In genomic region chr14:30681752-30682355, GRCh38 we compare ENCODE assay signal across 11 cellular contexts. TPM values are rescaled to one million over a fixed set of nuclear protein-coding genes. Genes with fewer than 3 reads are reported as not detected.
DNase-seq lines count a peak whose midpoint lies in the region; ATAC-seq, FAIRE-seq and TF ChIP-seq lines count a peak whose summit lies in the region.
"Had no signal": no experiment of that assay in that cellular context is flagged by ENCODE, and none has a peak within 500 bp of the region (broad histone marks: within the 10 kb centered on the region; RNA-seq: fewer than 3 reads in every experiment).

No MANE protein-coding gene starts in this region.

- POLR2A ChIA-PET in BJ (lab: Charles Lee) = no interaction called here

- peak; percentile 35 for TF ChIP-seq CTCF in BJ (IDR thresholded peaks at IDR 0.05; ENCODE audit: insufficient read depth, low read depth, low read length)
- TF ChIP-seq CTCF in kidney epithelial cell (IDR thresholded peaks at IDR 0.05; ENCODE audit: insufficient read depth, low read length, poor library complexity, severe bottlenecking) = peak; percentile 55

- no peak for ATAC-seq in HG03378 (IDR thresholded peaks at IDR 0.05; ENCODE audit: unreplicated experiment)
- no peak for ATAC-seq in GM21737 (IDR thresholded peaks at IDR 0.05; ENCODE audit: unreplicated experiment)
- ATAC-seq: activated T-cell treated with anti-CD3 and anti-CD28 coated beads, Interleukin-2, amount 50 U/mL, for 4 hours had no signal

- peak; percentile 67 for FAIRE-seq in TTC549 (lab: Jason Lieb, UNC)
- FAIRE-seq: endometrium had no signal

- H3K27me3 ChIP-seq in BJ (ENCODE audit: control insufficient read depth, insufficient read depth, low read length) (no peaks in the 10 kb centered on the region), kidney epithelial cell (ENCODE audit: control insufficient read depth, insufficient read depth, low read length) (no peaks in the 10 kb centered on the region)

- H3K4me3 ChIP-seq in BJ (ENCODE audit: low read depth, low read length) = no peak overlapping the region
- H3K4me3 ChIP-seq in kidney epithelial cell (ENCODE audit: low read depth, low read length) = no peak overlapping the region

- CTCF ChIA-PET in BJ (lab: Yijun Ruan, JAX) = interaction anchor here (1.0 to 1.2 kb wide), 2 partner anchors 16 to 20 kb away, joined by 3 read pairs; no protein-coding TSS in a partner anchor

- no peak overlapping the region for H3K27ac ChIP-seq in substantia nigra (ENCODE audit: low read depth, low read length, poor library complexity, severe bottlenecking)

- H3K36me3 ChIP-seq in BJ (ENCODE audit: control insufficient read depth, insufficient read depth, low read length) = peaks cover 2% of the 10 kb centered on the region
- no peaks in the 10 kb centered on the region for H3K36me3 ChIP-seq in kidney epithelial cell (ENCODE audit: control insufficient read depth, insufficient read depth, low read length)

- DNase-seq in BJ (ENCODE audit: low read depth) (no peak), HPDE6-E6E7 (ENCODE audit: extremely low spot score) (peak; percentile 2), kidney epithelial cell (ENCODE audit: low read depth) (no peak), substantia nigra (lab: John Stamatoyannopoulos, UW) (no peak)
- DNase-seq in activated CD8-positive, alpha-beta memory T cell treated with anti-CD3 and anti-CD28 coated beads, Interleukin-2, amount 50 U/mL, for 4 hours = no peak
- DNase-seq: activated T-cell treated with anti-CD3 and anti-CD28 coated beads, Interleukin-2, amount 50 U/mL, for 4 hours; SHP77 treated with DMSO at 0.1 percent for 48 hours had no signal

RNA-seq across cellular contexts. Expression of gene SCFD1, which starts 59.7 kb away (rescaled TPM):
- 61.0 and 115 TPM in 2 replicates for polyA plus RNA-seq in BJ (2011; rRNA removed)
- polyA minus RNA-seq in BJ (2011; rRNA and poly(A)+ RNA removed) = 46.1 and 46.3 TPM in 2 replicates
- 32.8 and 41.7 TPM in 2 replicates for total RNA-seq in kidney epithelial cell
